In the genomic region with DNA sequence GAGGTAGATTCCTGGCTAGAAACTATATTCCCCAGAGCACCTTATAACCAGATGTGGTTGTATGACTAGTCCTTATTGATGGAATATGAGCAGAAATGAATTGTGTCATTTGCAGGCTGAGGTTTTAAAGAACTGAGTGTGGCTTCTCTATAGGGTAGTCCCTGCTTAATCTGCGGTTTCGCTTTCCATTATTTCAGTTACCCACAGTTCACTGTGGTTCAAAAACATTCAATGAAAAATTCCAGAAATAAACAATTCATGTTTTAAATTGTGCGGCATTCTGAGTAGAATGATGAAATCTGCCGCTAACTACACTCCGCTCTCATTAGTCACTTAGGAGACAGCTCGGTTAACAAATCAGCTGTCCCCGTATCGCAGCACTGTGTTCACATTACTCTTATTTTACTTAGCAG, we compare ENCODE assay signal across 1 cellular context.
TF ChIP-seq lines count a peak whose summit lies in the region.

No MANE protein-coding gene starts in this region.

TF ChIP-seq in K562, 482 proteins besides CTCF, POLR2A, EP300 and RAD21 (continued from another document):
- TF ChIP-seq, protein P1, sequence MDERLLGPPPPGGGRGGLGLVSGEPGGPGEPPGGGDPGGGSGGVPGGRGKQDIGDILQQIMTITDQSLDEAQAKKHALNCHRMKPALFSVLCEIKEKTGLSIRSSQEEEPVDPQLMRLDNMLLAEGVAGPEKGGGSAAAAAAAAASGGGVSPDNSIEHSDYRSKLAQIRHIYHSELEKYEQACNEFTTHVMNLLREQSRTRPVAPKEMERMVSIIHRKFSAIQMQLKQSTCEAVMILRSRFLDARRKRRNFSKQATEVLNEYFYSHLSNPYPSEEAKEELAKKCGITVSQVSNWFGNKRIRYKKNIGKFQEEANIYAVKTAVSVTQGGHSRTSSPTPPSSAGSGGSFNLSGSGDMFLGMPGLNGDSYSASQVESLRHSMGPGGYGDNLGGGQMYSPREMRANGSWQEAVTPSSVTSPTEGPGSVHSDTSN (CRISPR knock-in tag; IDR thresholded peaks at IDR 0.05; ENCODE audit: low read depth): no peak
- TF ChIP-seq, protein P1 (tag; conservative IDR thresholded peaks at IDR 0.05; ENCODE audit: low read depth): peak; percentile 76
- TF ChIP-seq, protein P2, sequence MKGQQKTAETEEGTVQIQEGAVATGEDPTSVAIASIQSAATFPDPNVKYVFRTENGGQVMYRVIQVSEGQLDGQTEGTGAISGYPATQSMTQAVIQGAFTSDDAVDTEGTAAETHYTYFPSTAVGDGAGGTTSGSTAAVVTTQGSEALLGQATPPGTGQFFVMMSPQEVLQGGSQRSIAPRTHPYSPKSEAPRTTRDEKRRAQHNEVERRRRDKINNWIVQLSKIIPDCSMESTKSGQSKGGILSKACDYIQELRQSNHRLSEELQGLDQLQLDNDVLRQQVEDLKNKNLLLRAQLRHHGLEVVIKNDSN (CRISPR knock-in tag; IDR thresholded peaks at IDR 0.05): no peak
- TF ChIP-seq, protein P3, sequence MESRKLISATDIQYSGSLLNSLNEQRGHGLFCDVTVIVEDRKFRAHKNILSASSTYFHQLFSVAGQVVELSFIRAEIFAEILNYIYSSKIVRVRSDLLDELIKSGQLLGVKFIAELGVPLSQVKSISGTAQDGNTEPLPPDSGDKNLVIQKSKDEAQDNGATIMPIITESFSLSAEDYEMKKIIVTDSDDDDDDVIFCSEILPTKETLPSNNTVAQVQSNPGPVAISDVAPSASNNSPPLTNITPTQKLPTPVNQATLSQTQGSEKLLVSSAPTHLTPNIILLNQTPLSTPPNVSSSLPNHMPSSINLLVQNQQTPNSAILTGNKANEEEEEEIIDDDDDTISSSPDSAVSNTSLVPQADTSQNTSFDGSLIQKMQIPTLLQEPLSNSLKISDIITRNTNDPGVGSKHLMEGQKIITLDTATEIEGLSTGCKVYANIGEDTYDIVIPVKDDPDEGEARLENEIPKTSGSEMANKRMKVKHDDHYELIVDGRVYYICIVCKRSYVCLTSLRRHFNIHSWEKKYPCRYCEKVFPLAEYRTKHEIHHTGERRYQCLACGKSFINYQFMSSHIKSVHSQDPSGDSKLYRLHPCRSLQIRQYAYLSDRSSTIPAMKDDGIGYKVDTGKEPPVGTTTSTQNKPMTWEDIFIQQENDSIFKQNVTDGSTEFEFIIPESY (CRISPR knock-in tag; IDR thresholded peaks at IDR 0.05): 0 out of 2 replicates have a peak, but pooled peaks have one; percentile 31
- TF ChIP-seq FOXM1 (IDR thresholded peaks at IDR 0.05; ENCODE audit: low read depth): peak; percentile 5; the same call in 1 of the 2 replicates
- TF ChIP-seq FOXM1 (CRISPR knock-in tag; IDR thresholded peaks at IDR 0.05; ENCODE audit: low read depth): no peak
- TF ChIP-seq FOSL1 (tag; conservative IDR thresholded peaks at IDR 0.05): peak; percentile 29; the same call in 1 of the 2 replicates
- TF ChIP-seq MEIS2 (IDR thresholded peaks at IDR 0.05; ENCODE audit: partially characterized antibody): peak; percentile 78
- TF ChIP-seq, protein P4, sequence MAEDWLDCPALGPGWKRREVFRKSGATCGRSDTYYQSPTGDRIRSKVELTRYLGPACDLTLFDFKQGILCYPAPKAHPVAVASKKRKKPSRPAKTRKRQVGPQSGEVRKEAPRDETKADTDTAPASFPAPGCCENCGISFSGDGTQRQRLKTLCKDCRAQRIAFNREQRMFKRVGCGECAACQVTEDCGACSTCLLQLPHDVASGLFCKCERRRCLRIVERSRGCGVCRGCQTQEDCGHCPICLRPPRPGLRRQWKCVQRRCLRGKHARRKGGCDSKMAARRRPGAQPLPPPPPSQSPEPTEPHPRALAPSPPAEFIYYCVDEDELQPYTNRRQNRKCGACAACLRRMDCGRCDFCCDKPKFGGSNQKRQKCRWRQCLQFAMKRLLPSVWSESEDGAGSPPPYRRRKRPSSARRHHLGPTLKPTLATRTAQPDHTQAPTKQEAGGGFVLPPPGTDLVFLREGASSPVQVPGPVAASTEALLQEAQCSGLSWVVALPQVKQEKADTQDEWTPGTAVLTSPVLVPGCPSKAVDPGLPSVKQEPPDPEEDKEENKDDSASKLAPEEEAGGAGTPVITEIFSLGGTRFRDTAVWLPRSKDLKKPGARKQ (CRISPR knock-in tag; IDR thresholded peaks at IDR 0.05): peak; percentile 31; the same call in 1 of the 2 replicates
- TF ChIP-seq BDP1 (IDR thresholded peaks at IDR 0.05; ENCODE audit: insufficient read depth, insufficient read length): no peak
- TF ChIP-seq, protein P5, sequence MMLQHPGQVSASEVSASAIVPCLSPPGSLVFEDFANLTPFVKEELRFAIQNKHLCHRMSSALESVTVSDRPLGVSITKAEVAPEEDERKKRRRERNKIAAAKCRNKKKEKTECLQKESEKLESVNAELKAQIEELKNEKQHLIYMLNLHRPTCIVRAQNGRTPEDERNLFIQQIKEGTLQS (IDR thresholded peaks at IDR 0.05): peak; percentile 81
- TF ChIP-seq, protein P5 (CRISPR knock-in tag; conservative IDR thresholded peaks at IDR 0.05): no peak
- TF ChIP-seq TAF1 (IDR thresholded peaks at IDR 0.05; ENCODE audit: control insufficient read depth, extremely low read depth, insufficient read depth, low read length, severe bottlenecking): no peak
- TF ChIP-seq TRIM24 (IDR thresholded peaks at IDR 0.05): peak in 1 of 2 experiments; percentile 69; a peak in 1 of 4 replicates
- TF ChIP-seq, protein P6, sequence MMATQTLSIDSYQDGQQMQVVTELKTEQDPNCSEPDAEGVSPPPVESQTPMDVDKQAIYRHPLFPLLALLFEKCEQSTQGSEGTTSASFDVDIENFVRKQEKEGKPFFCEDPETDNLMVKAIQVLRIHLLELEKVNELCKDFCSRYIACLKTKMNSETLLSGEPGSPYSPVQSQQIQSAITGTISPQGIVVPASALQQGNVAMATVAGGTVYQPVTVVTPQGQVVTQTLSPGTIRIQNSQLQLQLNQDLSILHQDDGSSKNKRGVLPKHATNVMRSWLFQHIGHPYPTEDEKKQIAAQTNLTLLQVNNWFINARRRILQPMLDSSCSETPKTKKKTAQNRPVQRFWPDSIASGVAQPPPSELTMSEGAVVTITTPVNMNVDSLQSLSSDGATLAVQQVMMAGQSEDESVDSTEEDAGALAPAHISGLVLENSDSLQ (IDR thresholded peaks at IDR 0.05): peak; percentile 76
- TF ChIP-seq, protein P7, sequence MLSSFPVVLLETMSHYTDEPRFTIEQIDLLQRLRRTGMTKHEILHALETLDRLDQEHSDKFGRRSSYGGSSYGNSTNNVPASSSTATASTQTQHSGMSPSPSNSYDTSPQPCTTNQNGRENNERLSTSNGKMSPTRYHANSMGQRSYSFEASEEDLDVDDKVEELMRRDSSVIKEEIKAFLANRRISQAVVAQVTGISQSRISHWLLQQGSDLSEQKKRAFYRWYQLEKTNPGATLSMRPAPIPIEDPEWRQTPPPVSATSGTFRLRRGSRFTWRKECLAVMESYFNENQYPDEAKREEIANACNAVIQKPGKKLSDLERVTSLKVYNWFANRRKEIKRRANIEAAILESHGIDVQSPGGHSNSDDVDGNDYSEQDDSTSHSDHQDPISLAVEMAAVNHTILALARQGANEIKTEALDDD (IDR thresholded peaks at IDR 0.05): peak; percentile 75; the same call in 1 of the 2 replicates
- TF ChIP-seq CEBPG (CRISPR knock-in tag; IDR thresholded peaks at IDR 0.05): no peak
- TF ChIP-seq CEBPG (tag; conservative IDR thresholded peaks at IDR 0.05 in 1 of 2, IDR thresholded peaks at IDR 0.05 in 1 of 2): peak; percentile 60 to 89
